9 cellular contexts compared by ENCODE assay signal in genomic region chr3:101902041-101902440, GRCh38. TPM values are rescaled to one million over a fixed set of nuclear protein-coding genes. Genes with fewer than 3 reads are reported as not detected.
DNase-seq lines count a peak whose midpoint lies in the region; ATAC-seq, FAIRE-seq and TF ChIP-seq lines count a peak whose summit lies in the region.
"Had no signal": no experiment of that assay in that cellular context is flagged by ENCODE, and none has a peak within 500 bp of the region (broad histone marks: within the 10 kb centered on the region; RNA-seq: fewer than 3 reads in every experiment).

No MANE protein-coding gene starts in this region.

- no peak overlapping the region for H3K4me3 ChIP-seq in GM23338
- no peak overlapping the region for H3K4me3 ChIP-seq in Panc1 (ENCODE audit: low read depth in 2 of 2, low read length in 2 of 2)
- H3K4me3 ChIP-seq in keratinocyte (ENCODE audit: control insufficient read depth in 2 of 3, extremely low read depth in 1 of 3, insufficient read depth in 2 of 3, low read depth in 1 of 3, low read length in 3 of 3): no peak overlapping the region
- H3K4me3 ChIP-seq in gastrocnemius medialis: no peak overlapping the region
- H3K4me3 ChIP-seq: upper lobe of left lung had no signal

- H3K36me3 ChIP-seq in GM23338 (ENCODE audit: insufficient read depth): no peaks in the 10 kb centered on the region
- H3K36me3 ChIP-seq in Panc1 (ENCODE audit: control insufficient read depth, insufficient read depth, low read length): no peaks in the 10 kb centered on the region
- H3K36me3 ChIP-seq in keratinocyte (ENCODE audit: control insufficient read depth in 2 of 2, extremely low read depth in 1 of 2, insufficient read depth in 2 of 2, low read length in 2 of 2): no peaks in the 10 kb centered on the region
- H3K36me3 ChIP-seq in gastrocnemius medialis: no peaks in the 10 kb centered on the region
- H3K36me3 ChIP-seq: upper lobe of left lung had no signal

- FAIRE-seq in keratinocyte (lab: Jason Lieb, UNC): peak; percentile 96

- H3K9me1 ChIP-seq in keratinocyte (ENCODE audit: control insufficient read depth, extremely low read depth, insufficient read depth, low read length): no peaks in the 10 kb centered on the region

- H3K27ac Mint-ChIP-seq in GM23338: no peak overlapping the region; the same call in 1 of the 2 replicates

- peak overlapping the region; percentile 49 for H3K9ac ChIP-seq in keratinocyte (ENCODE audit: control insufficient read depth, extremely low read depth, insufficient read depth, low read length)

- H3K4me1 Mint-ChIP-seq in GM23338: peaks cover 11% of the 10 kb centered on the region; the same call in 2 of the 3 replicates

- DNase-seq in Caki2 (ENCODE audit: low read depth) (peak; percentile 81), GM23338 (ENCODE audit: low spot score) (no peak), Panc1 (ENCODE audit: low read depth, low spot score) (peak; percentile 91), keratinocyte (ENCODE audit: low read depth, low spot score) (peak; percentile 81), gastrocnemius medialis (no peak), DMS114 treated with DMSO at 0.1 percent for 48 hours (lab: John Stamatoyannopoulos, UW; ENCODE audit: unreplicated experiment) (no peak), left ventricle myocardium superior (no peak)
- DNase-seq in stimulated activated naive CD4-positive, alpha-beta T cell treated with Interleukin-2 at 50 U/mL for 16 hours (lab: John Stamatoyannopoulos, UW): no peak

- no peak overlapping the region for H3K4me3 Mint-ChIP-seq in GM23338

- dilution Hi-C loops in keratinocyte (cut with MboI; ENCODE audit: extremely low pct_ligation_motif_present, low sequenced_read_pairs): no loop called here

- H3K27me3 Mint-ChIP-seq in GM23338 (ENCODE audit: insufficient read depth, low read depth, poor library complexity): no peaks in the 10 kb centered on the region

- ATAC-seq in GM23338 (no peak), Panc1 (peak; percentile 42; the same call in 1 of the 2 replicates), gastrocnemius medialis (no peak), left ventricle myocardium superior (no peak)

- H3K9me3 ChIP-seq in Panc1 (ENCODE audit: control insufficient read depth, insufficient read depth, low read depth, low read length) (no peaks in the 10 kb centered on the region), keratinocyte (ENCODE audit: control insufficient read depth, low read depth, low read length) (no peaks in the 10 kb centered on the region), gastrocnemius medialis (no peaks in the 10 kb centered on the region)
- H3K9me3 ChIP-seq: upper lobe of left lung had no signal

- H3K36me3 Mint-ChIP-seq in GM23338 (ENCODE audit: low read depth): 0 out of 3 replicates have a peak, but pooled peaks cover 2% of the 10 kb centered on the region

- H4K20me1 ChIP-seq in GM23338 (replicated peaks; ENCODE audit: insufficient read depth) (no peaks in the 10 kb centered on the region), keratinocyte (ENCODE audit: control insufficient read depth, extremely low read depth, insufficient read depth, low read length) (no peaks in the 10 kb centered on the region)

- POLR2A ChIA-PET in Panc1 (lab: Charles Lee): no interaction called here

- TF ChIP-seq CTCF in GM23338 (conservative IDR thresholded peaks at IDR 0.05; ENCODE audit: low read depth in 2 of 2) (no peak), Panc1 (IDR thresholded peaks at IDR 0.05) (no peak), keratinocyte (optimal IDR thresholded peaks at IDR 0.05 in 1 of 3, IDR thresholded peaks at IDR 0.05 in 1 of 3, conservative IDR thresholded peaks at IDR 0.05 in 1 of 3; ENCODE audit: extremely low read depth in 1 of 3, insufficient read depth in 2 of 3, low read length in 3 of 3) (no peak), gastrocnemius medialis (IDR thresholded peaks at IDR 0.05 in 4 of 5, conservative IDR thresholded peaks at IDR 0.05 in 1 of 5) (no peak)

- no peak overlapping the region for H3K27ac ChIP-seq in GM23338 (ENCODE audit: low read depth)
- H3K27ac ChIP-seq in Panc1 (ENCODE audit: low read length): no peak overlapping the region
- peak overlapping the region; percentile 85 for H3K27ac ChIP-seq in keratinocyte (ENCODE audit: control insufficient read depth, insufficient read depth, low read length)
- H3K27ac ChIP-seq in gastrocnemius medialis: no peak overlapping the region
- H3K27ac ChIP-seq: upper lobe of left lung had no signal

- H3K4me2 ChIP-seq in GM23338 (no peak overlapping the region), keratinocyte (ENCODE audit: control insufficient read depth, extremely low read depth, insufficient read depth, low read depth, low read length) (peak overlapping the region; percentile 47)

- H3K9me3 Mint-ChIP-seq in GM23338: peaks cover 13% of the 10 kb centered on the region

- H3F3A ChIP-seq in GM23338 (replicated peaks; ENCODE audit: low read depth): no peaks in the 10 kb centered on the region

- H3K79me2 ChIP-seq in GM23338 (replicated peaks; ENCODE audit: insufficient read depth): no peaks in the 10 kb centered on the region
- H3K79me2 ChIP-seq in keratinocyte (ENCODE audit: control insufficient read depth, insufficient read depth, low read length): no peaks in the 10 kb centered on the region

- CTCF ChIA-PET in Panc1 (lab: Charles Lee): no interaction called here

- H3K9me2 ChIP-seq in GM23338 (ENCODE audit: insufficient read depth): no peaks in the 10 kb centered on the region

- in situ Hi-C loops in Caki2 (cut with HindIII; ENCODE audit: low pct_unique_long_range_greater_than_20kb, low sequenced_read_pairs) (no loop called here), Panc1 (cut with HindIII; ENCODE audit: low pct_unique_long_range_greater_than_20kb, low sequenced_read_pairs) (no loop called here), gastrocnemius medialis (cut with MboI; ENCODE audit: low sequenced_read_pairs in 4 of 4) (no loop called here)

- H2AFZ ChIP-seq in GM23338: peak overlapping the region; percentile 66
- H2AFZ ChIP-seq in keratinocyte (ENCODE audit: control insufficient read depth, low read length): peak overlapping the region; percentile 25

- H3K4me1 ChIP-seq in GM23338 (ENCODE audit: insufficient read depth) (peaks cover 11% of the 10 kb centered on the region), Panc1 (ENCODE audit: control insufficient read depth, insufficient read depth, low read length) (no peaks in the 10 kb centered on the region), keratinocyte (ENCODE audit: control insufficient read depth, extremely low read depth, insufficient read depth, low read length) (peaks cover 22% of the 10 kb centered on the region), gastrocnemius medialis (no peaks in the 10 kb centered on the region)

- intact Hi-C loops in Panc1 (cut with micrococcal nuclease; ENCODE audit: unreplicated experiment) (no loop called here), gastrocnemius medialis (cut with DNase I; ENCODE audit: low total_unique reads) (no loop called here), left ventricle myocardium superior (cut with micrococcal nuclease) (no loop called here)

- H3K27me3 ChIP-seq in GM23338 (ENCODE audit: insufficient read depth): no peaks in the 10 kb centered on the region
- no peaks in the 10 kb centered on the region for H3K27me3 ChIP-seq in Panc1 (ENCODE audit: control insufficient read depth, insufficient read depth, low read length)
- H3K27me3 ChIP-seq in keratinocyte (ENCODE audit: control insufficient read depth, extremely low read depth, insufficient read depth, low read length): no peaks in the 10 kb centered on the region
- no peaks in the 10 kb centered on the region for H3K27me3 ChIP-seq in gastrocnemius medialis
- H3K27me3 ChIP-seq: upper lobe of left lung had no signal

- BruUV-seq in Panc1 (replicated peaks; lab: Mats Ljungman, UMichigan): no TSS peak

- no peak for TF ChIP-seq POLR2A in gastrocnemius medialis (IDR thresholded peaks at IDR 0.05)

TF ChIP-seq in GM23338, 12 proteins besides CTCF, POLR2A, EP300 and RAD21:
- TF ChIP-seq EZH2phosphoT487 (IDR thresholded peaks at IDR 0.05; ENCODE audit: unreplicated experiment): no peak
- peak; percentile 40; the same call in 1 of the 2 replicates for TF ChIP-seq CREB1 (CRISPR knock-in tag; IDR thresholded peaks at IDR 0.05; ENCODE audit: low read depth)

RNA-seq across cellular contexts. Expression of gene NFKBIZ, which starts 52.7 kb away (rescaled TPM):
- total RNA-seq in Caki2 (2014; rRNA removed; shearing (Covaris generic); ENCODE audit: low replicate concordance): 45.4 and 53.5 TPM in 2 replicates
- total RNA-seq in GM23338 (2014; rRNA removed; shearing (Covaris generic)): 13.1 and 18.2 TPM in 2 replicates
- polyA plus RNA-seq in GM23338 (2016; fragmentation: Nextera tagmentation; extraction: Ambion mirVana) (14.1 TPM in 2 replicates), keratinocyte (24.6 to 133 TPM (median 88.9 TPM) in 3 replicates)
- total RNA-seq in Panc1 (2021; ENCODE audit: unreplicated experiment) (17.4 TPM), gastrocnemius medialis (10 to 100 TPM in 3 of 4 donors, 1 to 10 TPM in 1; 9.2 to 25.9 (median 20.6) TPM), left ventricle myocardium superior (15.9 TPM)
- 7.9 TPM for polyA plus RNA-seq in Panc1 (2012; ENCODE audit: insufficient read length)
- polyA plus RNA-seq in keratinocyte (2011; ENCODE audit: low read depth): 42.2 TPM
- polyA plus RNA-seq in keratinocyte (2011; cell fraction: cytosol; rRNA removed): 20.8 and 25.5 TPM in 2 replicates
- polyA plus RNA-seq in keratinocyte (2011; cell fraction: nucleus; rRNA removed): 190 and 207 TPM in 2 replicates
- 9.0 and 40.2 TPM in 2 replicates for polyA plus RNA-seq in keratinocyte (2012; ENCODE audit: low replicate concordance)
- polyA minus RNA-seq in keratinocyte: 17.8 to 168 TPM (median 144 TPM) in 3 replicates
- polyA minus RNA-seq in keratinocyte (2011; cell fraction: cytosol; rRNA and poly(A)+ RNA removed): 35.3 TPM
- polyA minus RNA-seq in keratinocyte (2011; cell fraction: nucleus; rRNA and poly(A)+ RNA removed): 161 and 247 TPM in 2 replicates

Comparison
In these comparisons a context has a peak if more than half of its experiments do, and no peak if none do; other contexts are left out.
1. DNase-seq: peak in Caki2 (single experiment), Panc1 (single experiment) and keratinocyte (single experiment); none in GM23338 (single experiment), gastrocnemius medialis (0 of 2), DMS114 treated with DMSO at 0.1 percent for 48 hours (single experiment), left ventricle myocardium superior (single experiment) and stimulated activated naive CD4-positive, alpha-beta T cell treated with Interleukin-2 at 50 U/mL for 16 hours (single experiment).